Comparison of ENCODE assay signal across 8 cellular contexts in genomic region chr20:17612287-17612974, GRCh38. TPM values are rescaled to one million over a fixed set of nuclear protein-coding genes. Genes with fewer than 3 reads are reported as not detected.
DNase-seq lines count a peak whose midpoint lies in the region; ATAC-seq, FAIRE-seq and TF ChIP-seq lines count a peak whose summit lies in the region.

No MANE protein-coding gene starts in this region.

- TF ChIP-seq POLR2A in IMR-90 (IDR thresholded peaks at IDR 0.05; ENCODE audit: low read depth, low read length) = peak; percentile 34; the same call in 1 of the 2 replicates

- H3K4me1 Mint-ChIP-seq in activated T-cell treated with anti-CD3 and anti-CD28 coated beads, Interleukin-2, amount 50 U/mL, for 72 hours (ENCODE audit: low read depth) = peaks cover 32% of the 10 kb centered on the region

- in situ Hi-C loops in IMR-90 (cut with MboI; ENCODE audit: low sequenced_read_pairs) = loop anchor here (5.0 kb wide), 1 partner anchor 75 kb away; no protein-coding TSS in a partner anchor

- TF ChIP-seq CTCF in IMR-90 (conservative IDR thresholded peaks at IDR 0.05; ENCODE audit: low read depth, low read length) = no peak
- no peak for TF ChIP-seq CTCF in smooth muscle cell (IDR thresholded peaks at IDR 0.05; ENCODE audit: borderline replicate concordance, insufficient read depth, poor library complexity, severe bottlenecking)
- TF ChIP-seq CTCF in OCI-LY7 (conservative IDR thresholded peaks at IDR 0.05; ENCODE audit: low read length) = no peak

- peaks cover 2% of the 10 kb centered on the region for H3K79me2 ChIP-seq in smooth muscle cell (ENCODE audit: low read depth)
- H3K79me2 ChIP-seq in OCI-LY7 (ENCODE audit: insufficient read depth, low read depth, low read length) = no peaks in the 10 kb centered on the region

- H3K9me2 ChIP-seq in OCI-LY7 (ENCODE audit: insufficient read depth, low read length) = no peaks in the 10 kb centered on the region

- BruUV-seq in IMR-90 (replicated peaks; lab: Mats Ljungman, UMichigan) = no TSS peak
- BruUV-seq in OCI-LY7 (replicated peaks; lab: Mats Ljungman, UMichigan) = no TSS peak

- H3K36me3 ChIP-seq in IMR-90 (ENCODE audit: control insufficient read depth, insufficient read depth, low read length) (peaks cover 60% of the 10 kb centered on the region), smooth muscle cell (ENCODE audit: low read depth) (peaks cover 6% of the 10 kb centered on the region), OCI-LY7 (ENCODE audit: insufficient read depth, low read length) (no peaks in the 10 kb centered on the region)

- H2BK120ac ChIP-seq in IMR-90 (ENCODE audit: low read depth, low read length) = no peak overlapping the region

- H4K20me1 ChIP-seq in IMR-90 (ENCODE audit: insufficient read depth, low read length) = peaks cover 88% of the 10 kb centered on the region
- H4K20me1 ChIP-seq in smooth muscle cell (ENCODE audit: low read depth) = peaks cover 99% of the 10 kb centered on the region
- H4K20me1 ChIP-seq in OCI-LY7 (ENCODE audit: insufficient read depth, low read length) = no peaks in the 10 kb centered on the region

- ATAC-seq in IMR-90 (ENCODE audit: low read depth) = peak; percentile 6
- ATAC-seq in activated T-cell treated with anti-CD3 and anti-CD28 coated beads, Interleukin-2, amount 50 U/mL, for 72 hours (replicated peaks in 1 of 2) = peak; percentile 78 to 82
- ATAC-seq in HG03139 (IDR thresholded peaks at IDR 0.05; ENCODE audit: unreplicated experiment) = no peak
- no peak for ATAC-seq in GM18907 (IDR thresholded peaks at IDR 0.05; ENCODE audit: unreplicated experiment)

- H3K4me2 ChIP-seq in IMR-90 (ENCODE audit: low read depth, low read length) = no peak overlapping the region
- H3K4me2 ChIP-seq in smooth muscle cell = no peak overlapping the region
- no peak overlapping the region for H3K4me2 ChIP-seq in OCI-LY7 (ENCODE audit: low read length)

- H3K9me1 ChIP-seq in IMR-90 (ENCODE audit: insufficient read depth, low read length) = no peaks in the 10 kb centered on the region

- H2BK20ac ChIP-seq in IMR-90 (ENCODE audit: low read depth, low read length) = no peak overlapping the region

- H3K27me3 ChIP-seq in IMR-90 (ENCODE audit: control insufficient read depth, insufficient read depth, low read length) (no peaks in the 10 kb centered on the region), smooth muscle cell (ENCODE audit: low read depth) (no peaks in the 10 kb centered on the region)

- H3K27ac Mint-ChIP-seq in activated T-cell treated with anti-CD3 and anti-CD28 coated beads, Interleukin-2, amount 50 U/mL, for 72 hours = peak overlapping the region; percentile 63

- peaks cover 8 to 64% of the 10 kb centered on the region in 2 experiments; a peak in 3 of 4 replicates for H3K79me1 ChIP-seq in IMR-90 (ENCODE audit: low read depth in 1 of 2, low read length in 2 of 2)

- H3K27ac ChIP-seq in IMR-90 (ENCODE audit: insufficient read depth, low read length) = peak overlapping the region; percentile 21
- H3K27ac ChIP-seq in smooth muscle cell (ENCODE audit: low read depth) = peak overlapping the region; percentile 73
- H3K27ac ChIP-seq in OCI-LY7 (ENCODE audit: low read depth, low read length, poor library complexity, severe bottlenecking) = no peak overlapping the region

- no peak overlapping the region for H3K4me3 ChIP-seq in IMR-90 (ENCODE audit: insufficient read depth, low read depth, low read length)
- no peak overlapping the region for H3K4me3 ChIP-seq in smooth muscle cell
- no peak overlapping the region for H3K4me3 ChIP-seq in OCI-LY7 (ENCODE audit: low read depth, low read length, poor library complexity, severe bottlenecking)

- H3K14ac ChIP-seq in IMR-90 (replicated peaks; ENCODE audit: low read depth, low read length) = no peak overlapping the region

- peaks cover 62% of the 10 kb centered on the region for H3F3A ChIP-seq in smooth muscle cell (ENCODE audit: low read depth)

- peak overlapping the region; percentile 6; the same call in 1 of the 2 replicates for H3K4ac ChIP-seq in IMR-90 (ENCODE audit: low read depth, low read length)

- H3K27me3 Mint-ChIP-seq in activated T-cell treated with anti-CD3 and anti-CD28 coated beads, Interleukin-2, amount 50 U/mL, for 72 hours (ENCODE audit: low read depth) = no peaks in the 10 kb centered on the region

- H3K56ac ChIP-seq in IMR-90 (ENCODE audit: extremely low read depth, insufficient read depth, low read length) = no peak overlapping the region

- no peak for FAIRE-seq in frontal cortex (lab: Jason Lieb, UNC)

- H2AK5ac ChIP-seq in IMR-90 (ENCODE audit: low read depth, low read length) = 0 out of 2 replicates have a peak overlapping the region, but pooled peaks have one; percentile 20

- CTCF ChIA-PET in IMR-90 (lab: Yijun Ruan, JAX) = interaction anchor here (0.5 to 0.8 kb wide), 2 partner anchors 76 to 107 kb away, joined by 3 to 4 read pairs; no protein-coding TSS in a partner anchor
- CTCF ChIA-PET in OCI-LY7 (lab: Charles Lee; ENCODE audit: unreplicated experiment) = no interaction called here

- H3K36me3 Mint-ChIP-seq in activated T-cell treated with anti-CD3 and anti-CD28 coated beads, Interleukin-2, amount 50 U/mL, for 72 hours (ENCODE audit: insufficient read depth in 2 of 2) = peaks cover 0 to 4% of the 10 kb centered on the region in 2 donors

- no peaks in the 10 kb centered on the region for H3K9me3 ChIP-seq in IMR-90 (ENCODE audit: control insufficient read depth, insufficient read depth, low read length)
- no peaks in the 10 kb centered on the region for H3K9me3 ChIP-seq in smooth muscle cell (replicated peaks; ENCODE audit: low read depth)
- no peaks in the 10 kb centered on the region for H3K9me3 ChIP-seq in OCI-LY7 (ENCODE audit: low read length)

- peak overlapping the region; percentile 15 to 75 for H3K4me3 Mint-ChIP-seq in activated T-cell treated with anti-CD3 and anti-CD28 coated beads, Interleukin-2, amount 50 U/mL, for 72 hours

- H3K9ac ChIP-seq in IMR-90 (ENCODE audit: low read depth, low read length) (no peak overlapping the region), smooth muscle cell (ENCODE audit: low read depth) (no peak overlapping the region)

- intact Hi-C loops in IMR-90 (cut with micrococcal nuclease) = loop anchor here (5.0 to 10.0 kb wide), 2 partner anchors 108 to 810 kb away; no protein-coding TSS in a partner anchor
- intact Hi-C loops in OCI-LY7 (cut with micrococcal nuclease; ENCODE audit: unreplicated experiment) = no loop called here

- H4K8ac ChIP-seq in IMR-90 (ENCODE audit: low read depth in 2 of 2, low read length in 2 of 2) = peak overlapping the region in 1 of 2 experiments; percentile 19; a peak in 2 of 4 replicates

- dilution Hi-C loops in IMR-90 (cut with HindIII; ENCODE audit: low sequenced_read_pairs, unreplicated experiment) = no loop called here

- POLR2A ChIA-PET in IMR-90 (lab: Charles Lee; ENCODE audit: unreplicated experiment) = interaction anchor here (0.5 kb wide), 1 partner anchor 714 kb away, joined by 3 read pairs; no protein-coding TSS in a partner anchor
- POLR2A ChIA-PET in OCI-LY7 (lab: Charles Lee) = no interaction called here

- no peaks in the 10 kb centered on the region for H3K9me3 Mint-ChIP-seq in activated T-cell treated with anti-CD3 and anti-CD28 coated beads, Interleukin-2, amount 50 U/mL, for 72 hours

- no peak overlapping the region for H4K91ac ChIP-seq in IMR-90 (ENCODE audit: insufficient read depth, low read depth, low read length)

- no peak overlapping the region for H3K23ac ChIP-seq in IMR-90 (ENCODE audit: low read depth, low read length)

- H2BK15ac ChIP-seq in IMR-90 (ENCODE audit: low read depth, low read length) = no peak overlapping the region

- H2AFZ ChIP-seq in IMR-90 (replicated peaks; ENCODE audit: low read length, poor library complexity) = peak overlapping the region; percentile 44
- no peak overlapping the region for H2AFZ ChIP-seq in smooth muscle cell (ENCODE audit: low read depth)
- no peak overlapping the region for H2AFZ ChIP-seq in OCI-LY7 (ENCODE audit: low read length)

- H2BK5ac ChIP-seq in IMR-90 (ENCODE audit: low read depth, low read length, poor library complexity, severe bottlenecking) = peak overlapping the region; percentile 6

- peak; percentile 50 for DNase-seq in IMR-90
- peak; percentile 52 to 56 for DNase-seq in activated T-cell treated with anti-CD3 and anti-CD28 coated beads, Interleukin-2, amount 50 U/mL, for 72 hours
- peak; percentile 3 to 6 for DNase-seq in frontal cortex (ENCODE audit: low spot score in 2 of 2)
- DNase-seq in smooth muscle cell (lab: John Stamatoyannopoulos, UW; ENCODE audit: unreplicated experiment) = no peak
- no peak for DNase-seq in KG1 (lab: John Stamatoyannopoulos, UW)
- DNase-seq in OCI-LY7 (ENCODE audit: low spot score) = no peak

- H3K4me1 ChIP-seq in IMR-90 (ENCODE audit: control insufficient read depth, insufficient read depth, low read length) (no peaks in the 10 kb centered on the region; the same call in 1 of the 2 replicates), smooth muscle cell (ENCODE audit: low read depth) (no peaks in the 10 kb centered on the region), OCI-LY7 (ENCODE audit: insufficient read depth, low read length, poor library complexity, severe bottlenecking) (no peaks in the 10 kb centered on the region)

- WGBS in IMR-90 (ENCODE audit: extremely low coverage in 2 of 2, insufficient read length in 1 of 2), 2 experiments = 73% methylated on average over 8 of the region's 16 CpGs; no CpG with 5 or more reads in 1 of the 2 experiments
- 73% methylated on average over 16 of the region's 16 CpGs for WGBS in smooth muscle cell (ENCODE audit: low lambda C conversion rate)

- TF ChIP-seq RAD21 in IMR-90 (IDR thresholded peaks at IDR 0.05; ENCODE audit: low read length) = no peak

- no peak overlapping the region for H2AK9ac ChIP-seq in IMR-90 (replicated peaks; ENCODE audit: low read depth, low read length, poor library complexity)

- no peak overlapping the region for H4K5ac ChIP-seq in IMR-90 (ENCODE audit: low read depth, low read length)

- H3K18ac ChIP-seq in IMR-90 (ENCODE audit: low read depth, low read length) = no peak overlapping the region

TF ChIP-seq in IMR-90, 13 proteins besides CTCF, POLR2A, EP300 and RAD21 (continues in another document):
- TF ChIP-seq NFE2L2 (IDR thresholded peaks at IDR 0.05; ENCODE audit: low read depth, low read length) (no peak), BHLHE40 (IDR thresholded peaks at IDR 0.05; ENCODE audit: low read depth, low read length) (no peak)

RNA-seq across cellular contexts. Expression of gene DSTN, which starts 42.6 kb away (rescaled TPM):
- 221 and 383 TPM in 2 replicates for total RNA-seq in IMR-90 (2012; rRNA removed)
- 258 and 269 TPM in 2 replicates for polyA plus RNA-seq in IMR-90 (2012; rRNA removed)
- 105 and 120 TPM in 2 replicates for polyA plus RNA-seq in IMR-90 (2012; cell fraction: cytosol; rRNA removed)
- polyA plus RNA-seq in IMR-90 (2012; cell fraction: nucleus; rRNA removed; ENCODE audit: low replicate concordance) = 20.5 and 87.7 TPM in 2 replicates
- 10 to 100 TPM; 62.8 to 70.4 TPM for total RNA-seq in activated T-cell treated with anti-CD3 and anti-CD28 coated beads, Interleukin-2, amount 50 U/mL, for 72 hours
- total RNA-seq in frontal cortex = 258 TPM
- total RNA-seq in smooth muscle cell = 486 and 582 TPM in 2 replicates
- 534 and 559 TPM in 2 replicates for polyA plus RNA-seq in smooth muscle cell
- 25.5 and 28.0 TPM in 2 replicates for total RNA-seq in OCI-LY7 (2014; rRNA removed; shearing (Covaris generic))
- total RNA-seq in OCI-LY7 (2022) = 58.1 and 61.2 TPM in 2 replicates

Comparison
In these comparisons a context has a peak if more than half of its experiments do, and no peak if none do; other contexts are left out.
1. ATAC-seq: peak in IMR-90 (single experiment) and activated T-cell treated with anti-CD3 and anti-CD28 coated beads, Interleukin-2, amount 50 U/mL, for 72 hours (2 of 2); none in HG03139 (single experiment) and GM18907 (single experiment).
2. DNase-seq: peak in IMR-90 (single experiment), activated T-cell treated with anti-CD3 and anti-CD28 coated beads, Interleukin-2, amount 50 U/mL, for 72 hours (2 of 2) and frontal cortex (2 of 2); none in smooth muscle cell (single experiment), KG1 (single experiment) and OCI-LY7 (single experiment).